Comparison of ENCODE assay signal across 19 cellular contexts in the genomic region with DNA sequence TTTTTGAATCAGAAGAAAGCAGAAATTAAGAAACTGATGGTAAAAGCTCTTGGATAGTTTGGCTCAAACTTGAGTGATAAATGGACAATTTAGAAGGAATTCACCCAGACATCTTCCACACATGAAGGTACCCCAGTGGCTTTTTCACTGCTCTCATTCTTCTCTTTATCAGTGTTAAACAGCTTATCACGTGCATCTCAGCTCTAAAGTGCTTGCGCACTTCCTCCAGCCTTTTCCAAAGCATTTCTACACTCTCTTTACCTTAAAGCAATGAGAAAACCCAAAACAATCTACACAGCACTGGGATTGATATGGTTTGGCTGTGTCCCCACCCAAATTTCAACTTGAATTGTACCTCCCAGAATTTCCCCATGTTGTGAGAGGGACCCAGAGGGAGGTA.
A peak's percentile ranks its signal among the peaks of the same experiment; 100 is the strongest.
DNase-seq lines count a peak whose midpoint lies in the region; ATAC-seq and TF ChIP-seq lines count a peak whose summit lies in the region.
"Had no signal": no experiment of that assay in that cellular context is flagged by ENCODE, and none has a peak within 500 bp of the region (broad histone marks: within the 10 kb centered on the region; RNA-seq: fewer than 3 reads in every experiment).

No MANE protein-coding gene starts in this region.

- H3K4me3 Mint-ChIP-seq in endodermal cell (no peak overlapping the region), neural progenitor cell (no peak overlapping the region)
- H3K4me3 Mint-ChIP-seq: B cell; CD4-positive, CD25-positive, alpha-beta regulatory T cell; CD8-positive, alpha-beta T cell; HFFc6 had no signal

- H3K4me1 Mint-ChIP-seq in endodermal cell, result peaks cover 9% of the 10 kb centered on the region
- H3K4me1 Mint-ChIP-seq in neural progenitor cell, result peaks cover 11% of the 10 kb centered on the region
- H3K4me1 Mint-ChIP-seq: B cell; CD4-positive, CD25-positive, alpha-beta regulatory T cell had no signal

- H3K4me1 ChIP-seq in endodermal cell (ENCODE audit: control insufficient read depth, insufficient read depth, low read length) (no peaks in the 10 kb centered on the region), neural progenitor cell (peaks cover 12% of the 10 kb centered on the region), smooth muscle cell (ENCODE audit: low read depth) (peaks cover 23% of the 10 kb centered on the region)
- H3K4me1 ChIP-seq: BLaER1, Caco-2, HAP-1 had no signal

- WGBS in endodermal cell (ENCODE audit: insufficient coverage in 1 of 2, insufficient read length in 1 of 2), 2 experiments, result 60 to 66% methylated on average over 1 to 2 of the region's 2 CpGs
- 81% methylated on average over 2 of the region's 2 CpGs for WGBS in smooth muscle cell (ENCODE audit: low lambda C conversion rate)

- H3K27ac ChIP-seq in endodermal cell (ENCODE audit: low read depth, low read length), result no peak overlapping the region
- H3K27ac ChIP-seq in neural progenitor cell, result no peak overlapping the region
- H3K27ac ChIP-seq in smooth muscle cell (ENCODE audit: low read depth), result no peak overlapping the region
- H3K27ac ChIP-seq: BLaER1, C4-2B, GM23248 had no signal

- peak overlapping the region; percentile 22 for H3K27ac Mint-ChIP-seq in endodermal cell
- no peak overlapping the region for H3K27ac Mint-ChIP-seq in neural progenitor cell
- H3K27ac Mint-ChIP-seq: B cell; CD4-positive, CD25-positive, alpha-beta regulatory T cell; CD8-positive, alpha-beta T cell; HFFc6 had no signal

- H3K9ac ChIP-seq in endodermal cell (ENCODE audit: extremely low read depth, low read length, poor library complexity, severe bottlenecking), result no peak overlapping the region
- H3K9ac ChIP-seq in neural progenitor cell, result no peak overlapping the region
- no peak overlapping the region for H3K9ac ChIP-seq in smooth muscle cell (ENCODE audit: low read depth)
- H3K9ac ChIP-seq: BLaER1, GM23248 had no signal

- no peak for ATAC-seq in GM18519 (IDR thresholded peaks at IDR 0.05; ENCODE audit: low FRiP score, unreplicated experiment)
- ATAC-seq: CD8-positive, alpha-beta T cell had no signal

- H3K27me3 Mint-ChIP-seq in endodermal cell (ENCODE audit: insufficient read depth), result no peaks in the 10 kb centered on the region
- peaks cover 3% of the 10 kb centered on the region for H3K27me3 Mint-ChIP-seq in neural progenitor cell (ENCODE audit: insufficient read depth, low read depth)
- H3K27me3 Mint-ChIP-seq: B cell; CD4-positive, CD25-positive, alpha-beta regulatory T cell had no signal

- no peaks in the 10 kb centered on the region for H3F3A ChIP-seq in neural progenitor cell (ENCODE audit: low read depth)
- H3F3A ChIP-seq in smooth muscle cell (ENCODE audit: low read depth), result peaks cover 4% of the 10 kb centered on the region

- H3K79me2 ChIP-seq in neural progenitor cell (ENCODE audit: low read depth), result no peaks in the 10 kb centered on the region
- H3K79me2 ChIP-seq in smooth muscle cell (ENCODE audit: low read depth), result no peaks in the 10 kb centered on the region

- TF ChIP-seq CTCF in endodermal cell (conservative IDR thresholded peaks at IDR 0.05), result no peak
- TF ChIP-seq CTCF in neural progenitor cell (IDR thresholded peaks at IDR 0.05), result no peak
- no peak for TF ChIP-seq CTCF in smooth muscle cell (IDR thresholded peaks at IDR 0.05; ENCODE audit: borderline replicate concordance, insufficient read depth, poor library complexity, severe bottlenecking)

- H3K4me2 ChIP-seq in neural progenitor cell (no peak overlapping the region), smooth muscle cell (no peak overlapping the region)
- H3K4me2 ChIP-seq: BLaER1 had no signal

- no peaks in the 10 kb centered on the region for H3K36me3 Mint-ChIP-seq in endodermal cell (ENCODE audit: low read depth)
- no peaks in the 10 kb centered on the region for H3K36me3 Mint-ChIP-seq in neural progenitor cell
- H3K36me3 Mint-ChIP-seq: CD4-positive, CD25-positive, alpha-beta regulatory T cell; CD8-positive, alpha-beta T cell had no signal

- DNase-seq in NCI-H69 (lab: John Stamatoyannopoulos, UW) (peak; percentile 41), endodermal cell (no peak), neural progenitor cell (ENCODE audit: low spot score) (no peak), smooth muscle cell (lab: John Stamatoyannopoulos, UW; ENCODE audit: unreplicated experiment) (no peak), MG63 (no peak), NCI-H748 treated with DMSO at 0.1 percent for 48 hours (lab: John Stamatoyannopoulos, UW) (no peak)
- no peak for DNase-seq in activated naive CD4-positive, alpha-beta T cell treated with Interleukin-2 at 50 U/mL for 16 hours
- DNase-seq: Caco-2; CD4-positive, CD25-positive, alpha-beta regulatory T cell; CD8-positive, alpha-beta T cell; DMS153; DND-41; GM23248; HFFc6 had no signal

- H3K4me3 ChIP-seq in endodermal cell (ENCODE audit: low read length) (no peak overlapping the region), neural progenitor cell (no peak overlapping the region), smooth muscle cell (no peak overlapping the region), MG63 (no peak overlapping the region)
- H3K4me3 ChIP-seq: BLaER1, GM23248, HAP-1 had no signal

- H3K9me3 ChIP-seq in endodermal cell (ENCODE audit: control insufficient read depth, low read length), result no peaks in the 10 kb centered on the region
- no peaks in the 10 kb centered on the region for H3K9me3 ChIP-seq in neural progenitor cell (ENCODE audit: low read depth)
- H3K9me3 ChIP-seq in smooth muscle cell (replicated peaks; ENCODE audit: low read depth), result no peaks in the 10 kb centered on the region
- no peaks in the 10 kb centered on the region for H3K9me3 ChIP-seq in MG63
- H3K9me3 ChIP-seq: BLaER1, Caco-2, HAP-1 had no signal

- H2AFZ ChIP-seq in neural progenitor cell (replicated peaks), result peak overlapping the region; percentile 31
- peak overlapping the region; percentile 17 for H2AFZ ChIP-seq in smooth muscle cell (ENCODE audit: low read depth)
- H2AFZ ChIP-seq: GM23248 had no signal

- H3K36me3 ChIP-seq in endodermal cell (ENCODE audit: control insufficient read depth, insufficient read depth, low read length) (no peaks in the 10 kb centered on the region), neural progenitor cell (no peaks in the 10 kb centered on the region), smooth muscle cell (ENCODE audit: low read depth) (no peaks in the 10 kb centered on the region), MG63 (no peaks in the 10 kb centered on the region)
- H3K36me3 ChIP-seq: BLaER1, HAP-1 had no signal

- H3K9me3 Mint-ChIP-seq in endodermal cell (no peaks in the 10 kb centered on the region), neural progenitor cell (no peaks in the 10 kb centered on the region)
- H3K9me3 Mint-ChIP-seq: HFFc6 had no signal

- no peaks in the 10 kb centered on the region for H4K20me1 ChIP-seq in neural progenitor cell (ENCODE audit: low read depth)
- H4K20me1 ChIP-seq in smooth muscle cell (ENCODE audit: low read depth), result no peaks in the 10 kb centered on the region
- H4K20me1 ChIP-seq: BLaER1 had no signal

- no peaks in the 10 kb centered on the region for H3K27me3 ChIP-seq in endodermal cell (ENCODE audit: control insufficient read depth, insufficient read depth, low read length, poor library complexity, severe bottlenecking)
- no peaks in the 10 kb centered on the region for H3K27me3 ChIP-seq in neural progenitor cell
- H3K27me3 ChIP-seq in smooth muscle cell (ENCODE audit: low read depth), result no peaks in the 10 kb centered on the region
- H3K27me3 ChIP-seq in MG63, result no peaks in the 10 kb centered on the region
- H3K27me3 ChIP-seq: BLaER1 had no signal
